Comparison of ENCODE assay signal across 6 cellular contexts in the genomic region with DNA sequence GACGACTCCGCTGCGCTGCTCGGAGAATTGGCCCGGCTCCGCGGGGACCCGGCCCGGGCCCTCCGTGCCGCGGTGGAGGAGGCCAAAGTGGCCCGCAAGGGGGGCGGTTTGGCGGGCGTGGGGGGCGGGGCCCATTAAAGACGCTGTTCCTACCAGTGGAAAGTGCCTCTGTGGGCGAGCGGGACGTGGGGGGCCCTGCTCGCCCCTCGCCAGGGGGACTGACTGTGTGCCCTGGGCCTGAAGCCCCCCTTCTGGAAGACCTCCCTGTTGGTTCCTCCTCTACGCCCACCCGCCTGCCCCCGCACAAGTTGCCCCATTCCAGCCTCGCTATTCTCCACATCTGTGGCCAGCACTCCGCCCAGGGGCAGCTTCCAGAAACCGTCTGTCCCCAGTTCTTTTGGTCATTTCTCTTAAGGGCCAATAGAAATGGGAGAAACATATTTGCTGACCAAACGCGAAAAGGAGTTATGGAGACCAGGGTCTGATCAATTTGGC. TPM values are rescaled to one million over a fixed set of nuclear protein-coding genes. Genes with fewer than 3 reads are reported as not detected.
DNase-seq lines count a peak whose midpoint lies in the region; ATAC-seq and TF ChIP-seq lines count a peak whose summit lies in the region.

No MANE protein-coding gene starts in this region.

- in situ Hi-C loops in transverse colon (cut with MboI; ENCODE audit: low pct_ligation_motif_present in 1 of 4, low pct_unique_long_range_greater_than_20kb in 1 of 4, low sequenced_read_pairs in 3 of 4): loop anchor here in 2 of 4 donors (10.0 kb wide), 2 partner anchors 73 to 83 kb away; partner anchors contain the start of genes KCTD11 (in 1 of the 2) and TMEM95 (in 1 of the 2)

- H3K27me3 Mint-ChIP-seq in activated T-cell treated with anti-CD3 and anti-CD28 coated beads, Interleukin-2, amount 50 U/mL, for 72 hours (ENCODE audit: low read depth): peaks cover 34% of the 10 kb centered on the region

- intact Hi-C loops in left ventricle myocardium superior (cut with micrococcal nuclease): no loop called here
- intact Hi-C loops in transverse colon (cut with DNase I; ENCODE audit: low total_unique reads): loop anchor here (1.0 kb wide), 1 partner anchor 81 kb away; no protein-coding TSS in a partner anchor

- TF ChIP-seq POLR2A in transverse colon (IDR thresholded peaks at IDR 0.05): no peak

- H3K27ac ChIP-seq in transverse colon: peak overlapping the region; percentile 82 to 90 (median 87)

- 38 to 40% methylated on average over 3 to 27 of the region's 31 CpGs for WGBS in transverse colon (ENCODE audit: low coverage in 1 of 2), 2 donors

- H3K9me3 ChIP-seq in transverse colon: no peaks in the 10 kb centered on the region

- no peak for ATAC-seq in activated T-cell treated with anti-CD3 and anti-CD28 coated beads, Interleukin-2, amount 50 U/mL, for 72 hours (replicated peaks in 1 of 2)
- ATAC-seq in left ventricle myocardium superior (peak; percentile 0), HG03457 (IDR thresholded peaks at IDR 0.05; ENCODE audit: unreplicated experiment) (no peak)

- peak overlapping the region; percentile 14 to 79 (median 32) for H3K4me3 ChIP-seq in transverse colon

- TF ChIP-seq CTCF in transverse colon (IDR thresholded peaks at IDR 0.05): no peak

- DNase-seq in activated T-cell treated with anti-CD3 and anti-CD28 coated beads, Interleukin-2, amount 50 U/mL, for 72 hours: no peak
- no peak for DNase-seq in activated T-cell treated with anti-CD3 and anti-CD28 coated beads, Interleukin-2, amount 50 U/mL, for 1 hour
- DNase-seq in left ventricle myocardium superior: no peak
- no peak for DNase-seq in transverse colon
- no peak for DNase-seq in HPDE6-E6E7 (ENCODE audit: extremely low spot score)

- TF ChIP-seq EP300 in transverse colon (IDR thresholded peaks at IDR 0.05; ENCODE audit: low read depth): no peak

- H3K36me3 Mint-ChIP-seq in activated T-cell treated with anti-CD3 and anti-CD28 coated beads, Interleukin-2, amount 50 U/mL, for 72 hours (ENCODE audit: insufficient read depth in 2 of 2): peaks cover 2 to 6% of the 10 kb centered on the region in 2 donors

- H3K9me3 Mint-ChIP-seq in activated T-cell treated with anti-CD3 and anti-CD28 coated beads, Interleukin-2, amount 50 U/mL, for 72 hours: no peaks in the 10 kb centered on the region

- H3K36me3 ChIP-seq in transverse colon: no peaks in the 10 kb centered on the region

- no peak overlapping the region for H3K27ac Mint-ChIP-seq in activated T-cell treated with anti-CD3 and anti-CD28 coated beads, Interleukin-2, amount 50 U/mL, for 72 hours

- peaks cover 26 to 51% (median 43%) of the 10 kb centered on the region in 4 donors for H3K4me1 ChIP-seq in transverse colon

- peak overlapping the region; percentile 90 to 97 for H3K4me3 Mint-ChIP-seq in activated T-cell treated with anti-CD3 and anti-CD28 coated beads, Interleukin-2, amount 50 U/mL, for 72 hours

- H3K27me3 ChIP-seq in transverse colon: peaks cover 44% of the 10 kb centered on the region

- H3K4me1 Mint-ChIP-seq in activated T-cell treated with anti-CD3 and anti-CD28 coated beads, Interleukin-2, amount 50 U/mL, for 72 hours (ENCODE audit: low read depth): peaks cover 39% of the 10 kb centered on the region

RNA-seq across cellular contexts. Expression of gene FGF11, which starts 1.9 kb away (rescaled TPM):
- total RNA-seq in activated T-cell treated with anti-CD3 and anti-CD28 coated beads, Interleukin-2, amount 50 U/mL, for 72 hours: 1 to 10 TPM; 4.9 to 5.3 TPM
- 13.8 TPM for total RNA-seq in left ventricle myocardium superior
- 1 to 10 TPM in 3 of 4 donors, not detected in 1; 1.6 to 2.4 (median 1.9) TPM for total RNA-seq in transverse colon

RNA-seq across cellular contexts. Expression of gene TMEM102, which starts 2.2 kb away (rescaled TPM):
- 10 to 100 TPM; 11.3 to 11.7 TPM for total RNA-seq in activated T-cell treated with anti-CD3 and anti-CD28 coated beads, Interleukin-2, amount 50 U/mL, for 72 hours
- total RNA-seq in left ventricle myocardium superior (2.1 TPM), transverse colon (10 to 100 TPM in 3 of 4 donors, 1 to 10 TPM in 1; 8.8 to 26.1 (median 16.3) TPM)

RNA-seq across cellular contexts. Expression of gene CHRNB1, which starts 7.4 kb away (rescaled TPM):
- 10 to 100 TPM; 25.5 to 26.8 TPM for total RNA-seq in activated T-cell treated with anti-CD3 and anti-CD28 coated beads, Interleukin-2, amount 50 U/mL, for 72 hours
- total RNA-seq in left ventricle myocardium superior: 9.6 TPM
- 10 to 100 TPM in 1 of 4 donors, 1 to 10 TPM in 2, not detected in 1; 5.8 to 10.3 (median 8.9) TPM for total RNA-seq in transverse colon

RNA-seq across cellular contexts. Expression of gene SPEM3, which starts 8.8 kb away (rescaled TPM):
- not detected for total RNA-seq in activated T-cell treated with anti-CD3 and anti-CD28 coated beads, Interleukin-2, amount 50 U/mL, for 72 hours
- not detected for total RNA-seq in left ventricle myocardium superior
- not detected for total RNA-seq in transverse colon

RNA-seq across cellular contexts. Expression of gene SPEM2, which starts 12.0 kb away (rescaled TPM):
- not detected for total RNA-seq in activated T-cell treated with anti-CD3 and anti-CD28 coated beads, Interleukin-2, amount 50 U/mL, for 72 hours
- not detected for total RNA-seq in left ventricle myocardium superior
- not detected for total RNA-seq in transverse colon
